ENCODE assay signal across 16 cellular contexts in the genomic region with DNA sequence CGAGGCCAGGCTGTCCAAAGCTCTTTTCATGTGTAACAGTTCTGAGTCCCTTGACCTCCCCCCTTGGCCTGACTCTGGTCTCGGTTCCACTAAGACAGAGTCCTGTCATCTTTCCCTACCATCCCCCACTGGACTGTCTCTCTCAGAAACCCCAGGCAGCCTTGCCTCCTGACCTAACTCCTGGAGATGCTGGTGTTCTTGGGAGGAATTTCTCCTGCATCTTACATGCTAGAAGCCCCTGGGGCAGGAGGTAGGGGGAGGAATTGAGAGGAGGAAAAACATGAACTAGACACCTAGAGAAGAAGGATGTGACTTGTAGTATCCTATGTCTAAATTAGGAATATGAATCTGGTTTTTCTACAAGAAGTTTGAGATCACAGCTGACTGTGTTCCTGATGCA. TPM values are rescaled to one million over a fixed set of nuclear protein-coding genes. Genes with fewer than 3 reads are reported as not detected.
DNase-seq lines count a peak whose midpoint lies in the region; ATAC-seq, FAIRE-seq and TF ChIP-seq lines count a peak whose summit lies in the region.
"Had no signal": no experiment of that assay in that cellular context is flagged by ENCODE, and none has a peak within 500 bp of the region (broad histone marks: within the 10 kb centered on the region; RNA-seq: fewer than 3 reads in every experiment).

No MANE protein-coding gene starts in this region.

- peaks cover 31% of the 10 kb centered on the region for H3K36me3 Mint-ChIP-seq in activated CD4-positive, alpha-beta T cell treated with anti-CD3 and anti-CD28 coated beads, Interleukin-2, amount 10 ng/mL, durations not matched to agents 24 days and 14 days (ENCODE audit: low read depth)
- H3K36me3 Mint-ChIP-seq in T-cell (peaks cover 25% of the 10 kb centered on the region), progenitor cell of endocrine pancreas (ENCODE audit: insufficient read depth) (peaks cover 6% of the 10 kb centered on the region)
- peaks cover 16% of the 10 kb centered on the region for H3K36me3 Mint-ChIP-seq in effector memory CD8-positive, alpha-beta T cell (ENCODE audit: insufficient read depth)

- no peaks in the 10 kb centered on the region for H3K9me3 Mint-ChIP-seq in activated CD4-positive, alpha-beta T cell treated with anti-CD3 and anti-CD28 coated beads, Interleukin-2, amount 10 ng/mL, durations not matched to agents 24 days and 14 days
- no peaks in the 10 kb centered on the region for H3K9me3 Mint-ChIP-seq in T-cell
- no peaks in the 10 kb centered on the region for H3K9me3 Mint-ChIP-seq in effector memory CD8-positive, alpha-beta T cell
- no peaks in the 10 kb centered on the region for H3K9me3 Mint-ChIP-seq in progenitor cell of endocrine pancreas (ENCODE audit: low read depth)
- H3K9me3 Mint-ChIP-seq: H9, neural progenitor cell had no signal

- peak overlapping the region; percentile 92 for H3K27ac Mint-ChIP-seq in activated CD4-positive, alpha-beta T cell treated with anti-CD3 and anti-CD28 coated beads, Interleukin-2, amount 10 ng/mL, durations not matched to agents 24 days and 14 days
- peak overlapping the region; percentile 97 to 98 for H3K27ac Mint-ChIP-seq in T-cell
- H3K27ac Mint-ChIP-seq in effector memory CD8-positive, alpha-beta T cell: peak overlapping the region; percentile 95 to 99
- no peak overlapping the region for H3K27ac Mint-ChIP-seq in progenitor cell of endocrine pancreas

- H3K9me3 ChIP-seq in small intestine (ENCODE audit: control insufficient read depth, low read depth): no peaks in the 10 kb centered on the region
- H3K9me3 ChIP-seq: A549, MG63, thyroid gland had no signal

- no peak overlapping the region for H3K4me3 ChIP-seq in small intestine (ENCODE audit: low read depth in 1 of 2, low read length in 2 of 2)
- H3K4me3 ChIP-seq: A549, lung, MG63, neural progenitor cell, thyroid gland had no signal

- CTCF ChIA-PET in T-cell (lab: Charles Lee): interaction anchor here (0.6 to 1.1 kb wide), 3 partner anchors 20 to 44 kb away, joined by 3 to 8 read pairs (median 7); no protein-coding TSS in a partner anchor

- H3K4me3 Mint-ChIP-seq in activated CD4-positive, alpha-beta T cell treated with anti-CD3 and anti-CD28 coated beads, Interleukin-2, amount 10 ng/mL, durations not matched to agents 24 days and 14 days: peak overlapping the region; percentile 78
- peak overlapping the region; percentile 82 to 93 (median 85) for H3K4me3 Mint-ChIP-seq in T-cell
- H3K4me3 Mint-ChIP-seq in effector memory CD8-positive, alpha-beta T cell: peak overlapping the region in 1 of 2 donors; percentile 98
- H3K4me3 Mint-ChIP-seq in progenitor cell of endocrine pancreas (ENCODE audit: low read depth): no peak overlapping the region
- H3K4me3 Mint-ChIP-seq: H9, neural progenitor cell had no signal

- H3K36me3 ChIP-seq in small intestine (ENCODE audit: control insufficient read depth in 2 of 2, insufficient read depth in 2 of 2, low read length in 2 of 2): peaks cover 2 to 3% of the 10 kb centered on the region in 2 donors
- H3K36me3 ChIP-seq: neural progenitor cell had no signal

- DNase-seq in activated CD4-positive, alpha-beta T cell treated with anti-CD3 and anti-CD28 coated beads, Interleukin-2, amount 10 ng/mL, durations not matched to agents 24 days and 14 days: no peak
- no peak for DNase-seq in activated CD4-positive, alpha-beta T cell treated with anti-CD3 and anti-CD28 coated beads, Interleukin-2, amount 50 U/mL, for 48 hours
- no peak for DNase-seq in T-cell
- no peak for DNase-seq in effector memory CD8-positive, alpha-beta T cell
- DNase-seq in small intestine: no peak
- DNase-seq in progenitor cell of endocrine pancreas (ENCODE audit: low spot score, unreplicated experiment): no peak
- no peak for DNase-seq in iPS-NIHi7 (ENCODE audit: extremely low spot score)
- DNase-seq in NCI-H1694 (lab: John Stamatoyannopoulos, UW): no peak
- DNase-seq: foreskin keratinocyte, H9, MG63, NCI-H187, thyroid gland had no signal

- H3K27ac ChIP-seq in small intestine (ENCODE audit: low read depth in 1 of 2, low read length in 1 of 2): peak overlapping the region; percentile 2 to 42
- H3K27ac ChIP-seq: foreskin keratinocyte, neural progenitor cell had no signal

- POLR2A ChIA-PET in T-cell (lab: Charles Lee): no interaction called here

- no peak for ATAC-seq in T-cell (replicated peaks in 1 of 4)
- ATAC-seq in effector memory CD8-positive, alpha-beta T cell (replicated peaks): no peak
- ATAC-seq: A549, foreskin keratinocyte had no signal

- intact Hi-C loops in activated CD4-positive, alpha-beta T cell treated with anti-CD3 and anti-CD28 coated beads, Interleukin-2, amount 10 ng/mL, durations not matched to agents 24 days and 14 days (cut with micrococcal nuclease): no loop called here

- no peaks in the 10 kb centered on the region for H3K27me3 Mint-ChIP-seq in activated CD4-positive, alpha-beta T cell treated with anti-CD3 and anti-CD28 coated beads, Interleukin-2, amount 10 ng/mL, durations not matched to agents 24 days and 14 days
- H3K27me3 Mint-ChIP-seq in T-cell (no peaks in the 10 kb centered on the region), progenitor cell of endocrine pancreas (no peaks in the 10 kb centered on the region)
- no peaks in the 10 kb centered on the region for H3K27me3 Mint-ChIP-seq in effector memory CD8-positive, alpha-beta T cell

- no peak for TF ChIP-seq CTCF in progenitor cell of endocrine pancreas (IDR thresholded peaks at IDR 0.05; ENCODE audit: unreplicated experiment)

- H3K4me1 ChIP-seq in small intestine (ENCODE audit: control insufficient read depth in 2 of 2, insufficient read depth in 1 of 2, low read depth in 1 of 2, low read length in 1 of 2): peaks cover 0 to 12% of the 10 kb centered on the region in 2 donors
- H3K4me1 ChIP-seq: foreskin keratinocyte, neural progenitor cell had no signal

- H3K4me1 Mint-ChIP-seq in activated CD4-positive, alpha-beta T cell treated with anti-CD3 and anti-CD28 coated beads, Interleukin-2, amount 10 ng/mL, durations not matched to agents 24 days and 14 days: peaks cover 21% of the 10 kb centered on the region
- peaks cover 21 to 45% (median 27%) of the 10 kb centered on the region in 3 donors for H3K4me1 Mint-ChIP-seq in T-cell
- peaks cover 29 to 31% of the 10 kb centered on the region in 2 donors for H3K4me1 Mint-ChIP-seq in effector memory CD8-positive, alpha-beta T cell (ENCODE audit: low read depth in 2 of 2)
- no peaks in the 10 kb centered on the region for H3K4me1 Mint-ChIP-seq in progenitor cell of endocrine pancreas (ENCODE audit: low read depth)

- WGBS in small intestine, 3 donors: 90 to 100% (median 94%) methylated on average over 2 of the region's 2 CpGs

- FAIRE-seq in small intestine (lab: Jason Lieb, UNC): no peak
- FAIRE-seq: A549 had no signal

- no peaks in the 10 kb centered on the region for H3K27me3 ChIP-seq in small intestine (ENCODE audit: control insufficient read depth in 2 of 2, insufficient read depth in 2 of 2, low read length in 2 of 2)
- H3K27me3 ChIP-seq: foreskin keratinocyte, MG63, neural progenitor cell, thyroid gland had no signal

RNA-seq across cellular contexts. Expression of a gene that starts 0.6 kb away (rescaled TPM):
- 15.0 and 19.9 TPM in 2 replicates for total RNA-seq in activated CD4-positive, alpha-beta T cell treated with anti-CD3 and anti-CD28 coated beads, Interleukin-2, amount 10 ng/mL, durations not matched to agents 24 days and 14 days
- total RNA-seq in T-cell: 10 to 100 TPM; 18.4 to 29.2 (median 22.4) TPM
- polyA plus RNA-seq in small intestine: 1 to 10 TPM; 3.2 to 9.6 (median 5.6) TPM
- total RNA-seq in progenitor cell of endocrine pancreas: 19.8 and 20.1 TPM in 2 replicates
